33 cellular contexts compared by ENCODE assay signal in the genomic region with DNA sequence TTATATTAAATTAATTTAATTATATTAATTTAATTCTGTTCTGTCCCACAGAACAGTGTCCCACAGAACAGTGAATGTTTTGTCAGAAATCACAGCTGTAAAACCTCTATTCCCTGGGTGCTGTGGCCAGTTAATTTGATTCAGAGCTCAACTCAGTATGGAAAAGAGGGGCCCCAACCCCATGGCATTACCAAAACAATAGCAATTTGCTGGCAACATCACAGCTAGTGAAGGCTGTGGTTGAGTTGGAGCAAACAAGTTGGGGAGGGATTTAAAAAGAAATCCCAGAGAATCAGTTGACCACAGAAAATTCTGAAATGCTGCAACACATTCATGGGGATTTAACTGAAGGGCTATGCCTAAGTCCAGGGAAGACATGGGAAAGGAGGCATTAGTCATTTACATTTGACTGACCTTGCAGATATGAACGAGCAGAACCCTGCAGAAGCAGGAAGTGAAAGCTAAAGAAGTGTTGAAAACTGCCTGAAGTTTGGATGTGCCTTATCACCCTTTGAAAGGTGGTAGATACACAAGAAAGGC. TPM values are rescaled to one million over a fixed set of nuclear protein-coding genes. Genes with fewer than 3 reads are reported as not detected.
DNase-seq lines count a peak whose midpoint lies in the region; ATAC-seq and TF ChIP-seq lines count a peak whose summit lies in the region.
"Had no signal": no experiment of that assay in that cellular context is flagged by ENCODE, and none has a peak within 500 bp of the region (broad histone marks: within the 10 kb centered on the region; RNA-seq: fewer than 3 reads in every experiment).

No MANE protein-coding gene starts in this region.

- no peaks in the 10 kb centered on the region for H3K4me1 ChIP-seq in HUES64 (ENCODE audit: insufficient read depth, low read length)
- H3K4me1 ChIP-seq: gastrocnemius medialis, upper lobe of left lung had no signal

- no peak for ATAC-seq in HG02571 (IDR thresholded peaks at IDR 0.05; ENCODE audit: unreplicated experiment)
- ATAC-seq: gastrocnemius medialis; HepG2; left lobe of liver; Panc1; stimulated activated naive B cell treated with anti-CD40 and anti-IgM and Interleukin-4, amounts not matched to agents 10 μg/mL and 1 μg/mL and 100 μg/mL, for 72 hours had no signal

- H3K9ac ChIP-seq in HUES64 (ENCODE audit: low read depth, low read length) = no peak overlapping the region
- H3K9ac ChIP-seq: BLaER1 treated with 17β-estradiol and CSF1 and Interleukin-3, amounts not matched to agents 10 nM and 100 nM; GM23248 had no signal

- H3K4me3 ChIP-seq in HUES64 (ENCODE audit: low read length) = no peak overlapping the region
- H3K4me3 ChIP-seq in NB4 (ENCODE audit: low read depth, low read length) = no peak overlapping the region
- H3K4me3 ChIP-seq in brain microvascular endothelial cell (ENCODE audit: low read depth, low read length) = no peak overlapping the region
- H3K4me3 ChIP-seq: BLaER1 treated with 17β-estradiol and CSF1 and Interleukin-3, amounts not matched to agents 10 nM and 100 nM; dorsolateral prefrontal cortex; gastrocnemius medialis; GM23248; skin epidermis; upper lobe of left lung had no signal

- H3K36me3 ChIP-seq in HUES64 (ENCODE audit: insufficient read depth, low read length) (no peaks in the 10 kb centered on the region), brain microvascular endothelial cell (replicated peaks) (no peaks in the 10 kb centered on the region)
- H3K36me3 ChIP-seq: BLaER1 treated with 17β-estradiol and CSF1 and Interleukin-3, amounts not matched to agents 10 nM and 100 nM; gastrocnemius medialis; upper lobe of left lung had no signal

- DNase-seq in NB4 (ENCODE audit: low read depth) (peak; percentile 7), brain microvascular endothelial cell (peak; percentile 1), iPS-NIHi7 (ENCODE audit: extremely low spot score) (peak; percentile 11), NCI-H1105 treated with DMSO at 0.1 percent for 48 hours (lab: John Stamatoyannopoulos, UW) (no peak), NCI-H748 treated with DMSO at 0.1 percent for 48 hours (lab: John Stamatoyannopoulos, UW) (no peak)
- DNase-seq: activated CD4-positive, alpha-beta memory T cell treated with anti-CD3 and anti-CD28 coated beads, Interleukin-2, amount 10 ng/mL, durations not matched to agents 7 days and 5 days; activated CD4-positive, alpha-beta T cell treated with anti-CD3 and anti-CD28 coated beads for 1 hour; activated CD8-positive, alpha-beta memory T cell treated with anti-CD3 and anti-CD28 coated beads, Interleukin-2, amount 50 U/mL, for 48 hours; activated naive CD4-positive, alpha-beta T cell treated with anti-CD3 and anti-CD28 coated beads for 36 hours; cerebellar nuclear complex; COR-L47; dorsolateral prefrontal cortex; gastrocnemius medialis; GF-D8; GM23248; Karpas-422; NCI-H1092; NCI-H187; NCI-H524 treated with DMSO at 0.1 percent for 48 hours; nephron progenitor cell; NK-92 treated with Interleukin-12 subunit alpha and Interleukin-12 subunit beta, amount 100 ng/mL, for 24 hours; SHP77; stimulated activated naive B cell treated with anti-CD40 and anti-IgM and Interleukin-4, amounts not matched to agents 10 μg/mL and 1 μg/mL and 100 μg/mL, for 72 hours; T-helper 2 cell; upper lobe of left lung had no signal

- TF ChIP-seq CTCF in NB4 (IDR thresholded peaks at IDR 0.05; ENCODE audit: low read depth, low read length) (no peak), brain microvascular endothelial cell (IDR thresholded peaks at IDR 0.05; ENCODE audit: low read depth, low read length, missing control alignments) (no peak)

- in situ Hi-C loops in brain microvascular endothelial cell (cut with HindIII; ENCODE audit: low pct_ligation_motif_present, low sequenced_read_pairs) = no loop called here

- WGBS in HUES64 = 50% methylated on average over 1 of the region's 1 CpG

- TF ChIP-seq POLR2A in NB4 (IDR thresholded peaks at IDR 0.05; ENCODE audit: extremely low read depth, insufficient read length) = no peak

- H3K27me3 ChIP-seq in HUES64 (ENCODE audit: insufficient read depth, low read length) (no peaks in the 10 kb centered on the region), brain microvascular endothelial cell (replicated peaks) (no peaks in the 10 kb centered on the region)
- H3K27me3 ChIP-seq: BLaER1 treated with 17β-estradiol and CSF1 and Interleukin-3, amounts not matched to agents 10 nM and 100 nM; dorsolateral prefrontal cortex; gastrocnemius medialis; upper lobe of left lung had no signal

- peaks cover 39% of the 10 kb centered on the region for H3K9me3 ChIP-seq in HUES64 (ENCODE audit: insufficient read depth, low read depth, low read length)

- H3K27ac ChIP-seq in HUES64 (ENCODE audit: low read depth, low read length) = peak overlapping the region; percentile 46; the same call in 1 of the 2 replicates
- no peak overlapping the region for H3K27ac ChIP-seq in brain microvascular endothelial cell
- H3K27ac ChIP-seq: dorsolateral prefrontal cortex, gastrocnemius medialis, GM23248, skin epidermis, upper lobe of left lung had no signal

RNA-seq across cellular contexts. Expression of gene PDHA2, which starts 30.1 kb away (rescaled TPM):
- polyA plus RNA-seq in HUES64 (2013, experiment 1 of 2) = not detected
- not detected for polyA plus RNA-seq in HUES64 (2013, experiment 2 of 2)
- polyA plus RNA-seq: adipose tissue, GM23248, HepG2 had no signal

Comparison
In these comparisons a context has a peak if more than half of its experiments do, and no peak if none do; other contexts are left out.
1. DNase-seq: peak in NB4 (single experiment), brain microvascular endothelial cell (single experiment) and iPS-NIHi7 (single experiment); none in NCI-H1105 treated with DMSO at 0.1 percent for 48 hours (single experiment) and NCI-H748 treated with DMSO at 0.1 percent for 48 hours (single experiment).